Comparison of ENCODE assay signal across 36 cellular contexts in genomic region chrX:149114001-149114400, GRCh38.
"Had no signal": no experiment of that assay in that cellular context is flagged by ENCODE, and none has a peak within 500 bp of the region (broad histone marks: within the 10 kb centered on the region; RNA-seq: fewer than 3 reads in every experiment).

No MANE protein-coding gene starts in this region.

- H3K4me3 ChIP-seq: body of pancreas, breast epithelium had no signal

- H3K27me3 Mint-ChIP-seq: activated CD4-positive, alpha-beta memory T cell treated with anti-CD3 and anti-CD28 coated beads, Interleukin-2, amount 10 ng/mL, durations not matched to agents 7 days and 5 days; activated CD4-positive, alpha-beta T cell treated with anti-CD3 and anti-CD28 coated beads for 36 hours; activated CD4-positive, alpha-beta T cell treated with anti-CD3 and anti-CD28 coated beads, Interleukin-2, amount 10 ng/mL, durations not matched to agents 7 days and 5 days; activated CD8-positive, alpha-beta memory T cell treated with anti-CD3 and anti-CD28 coated beads, Interleukin-2, amount 10 ng/mL, durations not matched to agents 7 days and 5 days; activated naive CD4-positive, alpha-beta T cell treated with anti-CD3 and anti-CD28 coated beads, Interleukin-2, amount 10 ng/mL, durations not matched to agents 7 days and 5 days; activated naive CD8-positive, alpha-beta T cell; activated naive CD8-positive, alpha-beta T cell treated with anti-CD3 and anti-CD28 coated beads, Interleukin-2, amount 10 ng/mL, durations not matched to agents 7 days and 5 days had no signal

- H3K27ac Mint-ChIP-seq: activated CD4-positive, alpha-beta memory T cell treated with anti-CD3 and anti-CD28 coated beads, Interleukin-2, amount 10 ng/mL, durations not matched to agents 7 days and 5 days; activated CD4-positive, alpha-beta T cell treated with anti-CD3 and anti-CD28 coated beads for 36 hours; activated CD4-positive, alpha-beta T cell treated with anti-CD3 and anti-CD28 coated beads, Interleukin-2, amount 10 ng/mL, durations not matched to agents 7 days and 5 days; activated CD8-positive, alpha-beta memory T cell treated with anti-CD3 and anti-CD28 coated beads, Interleukin-2, amount 10 ng/mL, durations not matched to agents 7 days and 5 days; activated CD8-positive, alpha-beta T cell treated with anti-CD3 and anti-CD28 coated beads, Interleukin-2, amount 10 ng/mL, durations not matched to agents 7 days and 5 days; activated naive CD4-positive, alpha-beta T cell treated with anti-CD3 and anti-CD28 coated beads, Interleukin-2, amount 10 ng/mL, durations not matched to agents 7 days and 5 days; activated naive CD4-positive, alpha-beta T cell treated with anti-CD3 and anti-CD28 coated beads, Interleukin-2, amount 50 U/mL, for 24 hours; activated naive CD8-positive, alpha-beta T cell; activated naive CD8-positive, alpha-beta T cell treated with anti-CD3 and anti-CD28 coated beads, Interleukin-2, amount 10 ng/mL, durations not matched to agents 7 days and 5 days; activated naive CD8-positive, alpha-beta T cell treated with anti-CD3 and anti-CD28 coated beads, Interleukin-2, amount 50 U/mL, for 24 hours; activated T-cell treated with anti-CD3 and anti-CD28 coated beads, Interleukin-2, amount 50 U/mL, for 24 hours; activated T-helper 2 cell treated with anti-CD3 and anti-CD28 coated beads, Interferon-gamma antibody, Interleukin-2, Interleukin-4, amounts not matched to agents 10 μg/mL and 5 μg/mL and 100 μg/mL, durations not matched to agents 14 hours and 24 hours and 36 hours; T-helper 1 cell treated with Interleukin-12 subunit alpha and Interleukin-12 subunit beta and Interleukin-4 antibody, amounts not matched to agents 30 μg/mL and 1 μg/mL, for 36 hours; T-helper 2 cell treated with Interferon-gamma antibody and Interleukin-4, amounts not matched to agents 5 μg/mL and 100 μg/mL, for 36 hours; WTC11 had no signal

- H3K9me3 ChIP-seq: body of pancreas had no signal

- H3K4me1 Mint-ChIP-seq: activated CD4-positive, alpha-beta memory T cell treated with anti-CD3 and anti-CD28 coated beads, Interleukin-2, amount 10 ng/mL, durations not matched to agents 7 days and 5 days; activated CD4-positive, alpha-beta T cell treated with anti-CD3 and anti-CD28 coated beads for 36 hours; activated CD4-positive, alpha-beta T cell treated with anti-CD3 and anti-CD28 coated beads, Interleukin-2, amount 10 ng/mL, durations not matched to agents 7 days and 5 days; activated CD8-positive, alpha-beta memory T cell treated with anti-CD3 and anti-CD28 coated beads, Interleukin-2, amount 10 ng/mL, durations not matched to agents 7 days and 5 days; activated naive CD4-positive, alpha-beta T cell treated with anti-CD3 and anti-CD28 coated beads, Interleukin-2, amount 10 ng/mL, durations not matched to agents 7 days and 5 days; activated naive CD4-positive, alpha-beta T cell treated with anti-CD3 and anti-CD28 coated beads, Interleukin-2, amount 50 U/mL, for 24 hours; activated naive CD8-positive, alpha-beta T cell treated with anti-CD3 and anti-CD28 coated beads, Interleukin-2, amount 10 ng/mL, durations not matched to agents 7 days and 5 days; activated naive CD8-positive, alpha-beta T cell treated with anti-CD3 and anti-CD28 coated beads, Interleukin-2, amount 50 U/mL, for 24 hours; WTC11 had no signal

- H3K36me3 ChIP-seq: brain microvascular endothelial cell, breast epithelium, WERI-Rb-1 had no signal

- H3K4me1 ChIP-seq: body of pancreas, breast epithelium had no signal

- H3K4me3 Mint-ChIP-seq: activated CD4-positive, alpha-beta memory T cell treated with anti-CD3 and anti-CD28 coated beads, Interleukin-2, amount 10 ng/mL, durations not matched to agents 7 days and 5 days; activated CD4-positive, alpha-beta T cell treated with anti-CD3 and anti-CD28 coated beads for 36 hours; activated CD4-positive, alpha-beta T cell treated with anti-CD3 and anti-CD28 coated beads, Interleukin-2, amount 10 ng/mL, durations not matched to agents 7 days and 5 days; activated CD8-positive, alpha-beta memory T cell treated with anti-CD3 and anti-CD28 coated beads, Interleukin-2, amount 10 ng/mL, durations not matched to agents 7 days and 5 days; activated CD8-positive, alpha-beta T cell treated with anti-CD3 and anti-CD28 coated beads, Interleukin-2, amount 10 ng/mL, durations not matched to agents 7 days and 5 days; activated naive CD4-positive, alpha-beta T cell treated with anti-CD3 and anti-CD28 coated beads, Interleukin-2, amount 10 ng/mL, durations not matched to agents 7 days and 5 days; activated naive CD4-positive, alpha-beta T cell treated with anti-CD3 and anti-CD28 coated beads, Interleukin-2, amount 50 U/mL, for 24 hours; activated naive CD8-positive, alpha-beta T cell; activated naive CD8-positive, alpha-beta T cell treated with anti-CD3 and anti-CD28 coated beads, Interleukin-2, amount 10 ng/mL, durations not matched to agents 7 days and 5 days; activated naive CD8-positive, alpha-beta T cell treated with anti-CD3 and anti-CD28 coated beads, Interleukin-2, amount 50 U/mL, for 24 hours; activated T-cell treated with anti-CD3 and anti-CD28 coated beads, Interleukin-2, amount 50 U/mL, for 24 hours; T-helper 1 cell treated with Interleukin-12 subunit alpha and Interleukin-12 subunit beta and Interleukin-4 antibody, amounts not matched to agents 30 μg/mL and 1 μg/mL, for 36 hours; T-helper 2 cell treated with Interferon-gamma antibody and Interleukin-4, amounts not matched to agents 5 μg/mL and 100 μg/mL, for 36 hours; WTC11 had no signal

- H3K27me3 ChIP-seq: body of pancreas, brain microvascular endothelial cell, breast epithelium had no signal

- H3K36me3 Mint-ChIP-seq: activated CD8-positive, alpha-beta memory T cell treated with anti-CD3 and anti-CD28 coated beads, Interleukin-2, amount 10 ng/mL, durations not matched to agents 7 days and 5 days; activated naive CD4-positive, alpha-beta T cell treated with anti-CD3 and anti-CD28 coated beads, Interleukin-2, amount 50 U/mL, for 24 hours; activated naive CD8-positive, alpha-beta T cell; activated naive CD8-positive, alpha-beta T cell treated with anti-CD3 and anti-CD28 coated beads, Interleukin-2, amount 10 ng/mL, durations not matched to agents 7 days and 5 days had no signal

- DNase-seq: activated CD4-positive, alpha-beta memory T cell treated with anti-CD3 and anti-CD28 coated beads, Interleukin-2, amount 10 ng/mL, durations not matched to agents 7 days and 5 days; activated CD4-positive, alpha-beta T cell treated with anti-CD3 and anti-CD28 coated beads for 1 hour; activated CD4-positive, alpha-beta T cell treated with anti-CD3 and anti-CD28 coated beads for 36 hours; activated CD4-positive, alpha-beta T cell treated with anti-CD3 and anti-CD28 coated beads for 48 hours; activated CD4-positive, alpha-beta T cell treated with anti-CD3 and anti-CD28 coated beads, Interleukin-2, amount 10 ng/mL, durations not matched to agents 7 days and 5 days; activated CD4-positive, alpha-beta T cell treated with anti-CD3 and anti-CD28 coated beads, Interleukin-2, amount 50 U/mL, for 48 hours; activated CD4-positive, CD25-positive, alpha-beta regulatory T cell; activated CD8-positive, alpha-beta memory T cell treated with anti-CD3 and anti-CD28 coated beads for 24 hours; activated CD8-positive, alpha-beta memory T cell treated with anti-CD3 and anti-CD28 coated beads, Interleukin-2, amount 10 ng/mL, durations not matched to agents 7 days and 5 days; activated CD8-positive, alpha-beta memory T cell treated with anti-CD3 and anti-CD28 coated beads, Interleukin-2, amount 50 U/mL, for 48 hours; activated CD8-positive, alpha-beta T cell treated with anti-CD3 and anti-CD28 coated beads, Interleukin-2, amount 10 ng/mL, durations not matched to agents 7 days and 5 days; activated effector memory CD4-positive, alpha-beta T cell treated with Interleukin-2 at 50 U/mL for 16 hours; activated gamma-delta T cell; activated naive CD4-positive, alpha-beta T cell treated with anti-CD3 and anti-CD28 coated beads, Interleukin-2, amount 10 ng/mL, durations not matched to agents 7 days and 5 days; activated naive CD4-positive, alpha-beta T cell treated with Interleukin-2 at 50 U/mL for 16 hours; activated naive CD8-positive, alpha-beta T cell treated with anti-CD3 and anti-CD28 coated beads, Interleukin-2, amount 10 ng/mL, durations not matched to agents 7 days and 5 days; activated naive CD8-positive, alpha-beta T cell treated with anti-CD3 and anti-CD28 coated beads, Interleukin-2, amount 50 U/mL, for 24 hours; activated T-cell treated with anti-CD3 and anti-CD28 coated beads, Interleukin-2, amount 50 U/mL, for 24 hours; activated T-cell treated with anti-CD3 and anti-CD28 coated beads, Interleukin-2, amount 50 U/mL, for 48 hours; amygdala; anterior cingulate cortex; body of pancreas; brain microvascular endothelial cell; central memory CD4-positive, alpha-beta T cell; T-helper 1 cell; T-helper 2 cell; T-helper 9 cell; WERI-Rb-1 had no signal

- H3K27ac ChIP-seq: body of pancreas, brain microvascular endothelial cell, breast epithelium, WERI-Rb-1 had no signal

- ATAC-seq: activated CD4-positive, alpha-beta T cell treated with anti-CD3 and anti-CD28 coated beads for 36 hours; activated CD4-positive, CD25-positive, alpha-beta regulatory T cell treated with anti-CD3 and anti-CD28 coated beads, Interleukin-2, amount 50 U/mL, for 24 hours; activated CD8-positive, alpha-beta memory T cell treated with anti-CD3 and anti-CD28 coated beads, Interleukin-2, amount 10 ng/mL, durations not matched to agents 7 days and 5 days; activated CD8-positive, alpha-beta T cell treated with anti-CD3 and anti-CD28 coated beads, Interleukin-2, amount 10 ng/mL, durations not matched to agents 7 days and 5 days; activated naive CD8-positive, alpha-beta T cell treated with anti-CD3 and anti-CD28 coated beads, Interleukin-2, amount 50 U/mL, for 24 hours; body of pancreas; WTC11 had no signal
